ENCODE assay signal across 20 cellular contexts in genomic region chr1:116325104-116325503, GRCh38. TPM values are rescaled to one million over a fixed set of nuclear protein-coding genes. Genes with fewer than 3 reads are reported as not detected.
DNase-seq lines count a peak whose midpoint lies in the region; ATAC-seq and TF ChIP-seq lines count a peak whose summit lies in the region.
"Had no signal": no experiment of that assay in that cellular context is flagged by ENCODE, and none has a peak within 500 bp of the region (broad histone marks: within the 10 kb centered on the region; RNA-seq: fewer than 3 reads in every experiment).

No MANE protein-coding gene starts in this region.

- POLR2A ChIA-PET in T-cell (lab: Charles Lee) = interaction anchor here (0.7 kb wide), 2 partner anchors 13 to 50 kb away, joined by 3 read pairs; no protein-coding TSS in a partner anchor

- intact Hi-C loops in Right ventricle myocardium inferior (cut with DNase I) = no loop called here
- intact Hi-C loops in transverse colon (cut with DNase I; ENCODE audit: low total_unique reads) = no loop called here

- ATAC-seq in Right ventricle myocardium inferior = no peak
- no peak for ATAC-seq in T-cell (replicated peaks in 1 of 4)
- ATAC-seq: mucosa of descending colon had no signal

- H3K36me3 Mint-ChIP-seq in T-cell = no peaks in the 10 kb centered on the region

- in situ Hi-C loops in transverse colon (cut with MboI; ENCODE audit: low pct_ligation_motif_present in 1 of 4, low pct_unique_long_range_greater_than_20kb in 1 of 4, low sequenced_read_pairs in 3 of 4) = no loop called here

- TF ChIP-seq POLR2A in transverse colon (IDR thresholded peaks at IDR 0.05) = no peak

- peak overlapping the region; percentile 99 for H3K27ac Mint-ChIP-seq in T-cell

- CTCF ChIA-PET in T-cell (lab: Charles Lee) = interaction anchor here (0.6 to 1.3 kb wide), 3 partner anchors 9 to 65 kb away, joined by 3 read pairs; no protein-coding TSS in a partner anchor

- H3K4me1 Mint-ChIP-seq in T-cell = peaks cover 90 to 91% (median 91%) of the 10 kb centered on the region in 3 donors

- no peak for TF ChIP-seq EP300 in transverse colon (IDR thresholded peaks at IDR 0.05; ENCODE audit: low read depth)

- H3K4me3 ChIP-seq in cardiac muscle cell (no peak overlapping the region), transverse colon (no peak overlapping the region)
- H3K4me3 ChIP-seq in effector memory CD4-positive, alpha-beta T cell (ENCODE audit: insufficient read depth, low read depth, low read length, poor library complexity, severe bottlenecking) = no peak overlapping the region
- H3K4me3 ChIP-seq: dorsolateral prefrontal cortex, GM12878, left ventricle myocardium inferior, mucosa of descending colon, spleen had no signal

- H3K9me3 ChIP-seq in cardiac muscle cell (ENCODE audit: low read depth) (no peaks in the 10 kb centered on the region), transverse colon (no peaks in the 10 kb centered on the region)
- no peaks in the 10 kb centered on the region for H3K9me3 ChIP-seq in effector memory CD4-positive, alpha-beta T cell (ENCODE audit: control insufficient read depth, low read length)
- H3K9me3 ChIP-seq: left ventricle myocardium inferior, mucosa of descending colon, neutrophil, spleen had no signal

- peaks cover 0 to 5% (median 0%) of the 10 kb centered on the region in 3 donors for H3K9me3 Mint-ChIP-seq in T-cell
- H3K9me3 Mint-ChIP-seq: activated T-cell treated with anti-CD3 and anti-CD28 coated beads, Interleukin-2, amount 50 U/mL, for 72 hours had no signal

- H3K36me3 ChIP-seq in cardiac muscle cell (no peaks in the 10 kb centered on the region), transverse colon (no peaks in the 10 kb centered on the region)
- no peaks in the 10 kb centered on the region for H3K36me3 ChIP-seq in effector memory CD4-positive, alpha-beta T cell (ENCODE audit: control insufficient read depth, insufficient read depth, low read length)
- H3K36me3 ChIP-seq: left ventricle myocardium inferior, neutrophil, spleen had no signal

- H3K27me3 ChIP-seq in cardiac muscle cell = no peaks in the 10 kb centered on the region
- no peaks in the 10 kb centered on the region for H3K27me3 ChIP-seq in effector memory CD4-positive, alpha-beta T cell (replicated peaks; ENCODE audit: control insufficient read depth, insufficient read depth, low read length, poor library complexity, severe bottlenecking)
- no peaks in the 10 kb centered on the region for H3K27me3 ChIP-seq in transverse colon
- H3K27me3 ChIP-seq: dorsolateral prefrontal cortex, neutrophil, spleen had no signal

- TF ChIP-seq CTCF in cardiac muscle cell (IDR thresholded peaks at IDR 0.05; ENCODE audit: low read depth, low read length) (no peak), transverse colon (IDR thresholded peaks at IDR 0.05) (no peak)

- no peaks in the 10 kb centered on the region for H3K27me3 Mint-ChIP-seq in T-cell

- H3K27ac ChIP-seq in cardiac muscle cell = peak overlapping the region; percentile 44
- H3K27ac ChIP-seq in effector memory CD4-positive, alpha-beta T cell (ENCODE audit: insufficient read depth, low read length, poor library complexity, severe bottlenecking) = peak overlapping the region; percentile 61
- peak overlapping the region; percentile 63 to 80 (median 70) for H3K27ac ChIP-seq in transverse colon
- H3K27ac ChIP-seq: dorsolateral prefrontal cortex, epithelial cell of prostate, left ventricle myocardium inferior, neutrophil had no signal

- H3K4me3 Mint-ChIP-seq in T-cell = peak overlapping the region in 2 of 3 donors; percentile 5 to 68

- no peak for DNase-seq in cardiac muscle cell (ENCODE audit: low read depth in 1 of 2, low spot score in 1 of 2)
- DNase-seq in Right ventricle myocardium inferior (ENCODE audit: missing footprints) = no peak
- no peak for DNase-seq in T-cell
- DNase-seq in effector memory CD4-positive, alpha-beta T cell = no peak
- no peak for DNase-seq in transverse colon
- no peak for DNase-seq in NOMO-1 treated with dmso at 0.1 percent for 144 hours (lab: John Stamatoyannopoulos, UW; ENCODE audit: unreplicated experiment)
- no peak for DNase-seq in NCI-H748 treated with DMSO at 0.1 percent for 48 hours (lab: John Stamatoyannopoulos, UW)
- DNase-seq: amniotic stem cell, dorsolateral prefrontal cortex, left ventricle myocardium inferior, mucosa of descending colon, NCI-H146, NCI-H2171 treated with DMSO at 0.1 percent for 48 hours, NCI-H526 treated with DMSO at 0.1 percent for 48 hours, SHP77 treated with DMSO at 0.1 percent for 48 hours, spleen had no signal

- WGBS in transverse colon (ENCODE audit: low coverage in 1 of 2), 2 donors = 52 to 77% methylated on average over 2 of the region's 2 CpGs

- peaks cover 33% of the 10 kb centered on the region for H3K4me1 ChIP-seq in cardiac muscle cell (ENCODE audit: low read depth)
- H3K4me1 ChIP-seq in effector memory CD4-positive, alpha-beta T cell (ENCODE audit: control insufficient read depth, insufficient read depth, low read length, poor library complexity, severe bottlenecking) = peaks cover 68% of the 10 kb centered on the region
- peaks cover 4 to 53% (median 36%) of the 10 kb centered on the region in 4 donors for H3K4me1 ChIP-seq in transverse colon
- H3K4me1 ChIP-seq: left ventricle myocardium inferior had no signal

RNA-seq across cellular contexts. Expression of gene ATP1A1, which starts 47.9 kb away (rescaled TPM):
- total RNA-seq in cardiac muscle cell (754 and 1,350 TPM in 2 replicates), Right ventricle myocardium inferior (298 TPM), T-cell (100 to 1,000 TPM; 230 to 292 (median 266) TPM), transverse colon (1,000 to 10,000 TPM in 3 of 4 donors, 100 to 1,000 TPM in 1; 324 to 3,097 (median 1,990) TPM)
- polyA plus RNA-seq in cardiac muscle cell = 665 and 1,094 TPM in 2 replicates
